Comparison of ENCODE assay signal across 15 cellular contexts in the genomic region with DNA sequence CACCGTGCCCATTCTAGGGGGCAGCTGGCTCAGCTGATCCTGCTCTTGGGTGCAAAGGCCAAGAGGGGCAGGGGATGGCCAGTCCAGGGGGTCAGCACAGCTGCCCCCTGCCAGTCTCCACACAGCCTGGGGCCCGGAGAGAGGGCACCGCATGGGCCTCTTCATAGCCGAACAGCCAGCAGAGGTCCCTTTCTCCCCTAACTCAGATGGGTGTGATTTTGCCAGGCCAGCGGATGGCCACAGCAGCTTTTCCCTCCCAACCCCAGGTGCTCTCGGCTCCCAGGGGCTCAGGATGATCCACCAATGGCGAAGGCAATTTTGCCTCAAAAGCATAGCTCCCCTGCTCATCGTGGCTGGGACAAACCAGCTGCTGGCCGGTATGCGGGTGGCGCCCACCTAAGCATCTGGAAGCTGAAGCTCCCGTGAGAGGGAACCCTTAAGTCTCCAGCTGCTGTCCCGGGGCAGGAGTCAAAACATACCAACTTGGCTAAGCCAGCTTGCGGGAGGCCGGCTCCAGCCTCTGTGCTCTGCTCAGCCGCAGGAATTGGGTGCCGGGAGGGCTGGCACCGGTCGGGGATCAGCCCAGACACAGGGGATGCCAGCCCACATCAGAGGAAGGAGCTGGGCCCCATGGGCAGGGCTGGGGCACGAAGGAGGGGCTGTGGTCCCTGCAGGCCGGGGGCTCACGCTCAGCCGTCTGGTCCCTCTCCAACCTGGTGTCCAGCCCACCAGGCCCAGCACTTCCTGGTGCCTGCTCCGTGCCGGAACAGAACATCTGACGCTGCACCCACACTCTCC. TPM values are rescaled to one million over a fixed set of nuclear protein-coding genes. Genes with fewer than 3 reads are reported as not detected.
DNase-seq lines count a peak whose midpoint lies in the region; ATAC-seq and FAIRE-seq lines count a peak whose summit lies in the region.
"Had no signal": no experiment of that assay in that cellular context is flagged by ENCODE, and none has a peak within 500 bp of the region (broad histone marks: within the 10 kb centered on the region; RNA-seq: fewer than 3 reads in every experiment).

No MANE protein-coding gene starts in this region.

- peak; percentile 33 for DNase-seq in Right ventricle myocardium superior
- DNase-seq in left cardiac atrium, result no peak
- peak; percentile 65 for DNase-seq in MG63
- peak; percentile 25 for DNase-seq in left ventricle myocardium superior
- DNase-seq in urothelium cell line (ENCODE audit: low spot score), result no peak
- no peak for DNase-seq in KG1 (lab: John Stamatoyannopoulos, UW)
- DNase-seq: KBM-7; midbrain; NCI-H1930; SHP77; stimulated activated CD4-positive, alpha-beta T cell treated with anti-CD3 and anti-CD28 coated beads, Interleukin-2, amount 100 ng/mL, for 24 hours had no signal

- H3K27me3 ChIP-seq in MG63, result no peaks in the 10 kb centered on the region

- ATAC-seq in Right ventricle myocardium superior (ENCODE audit: poor library complexity) (no peak), left cardiac atrium (no peak), left ventricle myocardium superior (no peak), GM21526 (IDR thresholded peaks at IDR 0.05; ENCODE audit: low FRiP score, unreplicated experiment) (no peak), HG03521 (IDR thresholded peaks at IDR 0.05; ENCODE audit: unreplicated experiment) (no peak)

- H3K9me3 ChIP-seq in MG63, result no peaks in the 10 kb centered on the region
- H3K9me3 ChIP-seq: prostate gland had no signal

- peaks cover 2% of the 10 kb centered on the region; the same call in 1 of the 2 replicates for H3K36me3 ChIP-seq in MG63
- H3K36me3 ChIP-seq: prostate gland had no signal

- FAIRE-seq in urothelium cell line (lab: Jason Lieb, UNC), result peak; percentile 27
- FAIRE-seq: GM12892 had no signal

- H3K4me3 ChIP-seq in MG63, result no peak overlapping the region
- H3K4me3 ChIP-seq: prostate gland had no signal

- intact Hi-C loops in Right ventricle myocardium superior (cut with DNase I), result no loop called here
- intact Hi-C loops in left cardiac atrium (cut with DNase I), result no loop called here
- intact Hi-C loops in left ventricle myocardium superior (cut with micrococcal nuclease), result no loop called here

RNA-seq across cellular contexts. Expression of gene GNB1L, which starts 30.5 kb away (rescaled TPM):
- total RNA-seq in Right ventricle myocardium superior, result 2.5 TPM
- total RNA-seq in left cardiac atrium, result 1 to 10 TPM; 2.5 to 4.5 TPM
- 10.3 and 25.2 TPM in 2 replicates for total RNA-seq in MG63 (2014; rRNA removed; shearing (Covaris generic); ENCODE audit: low replicate concordance)
- total RNA-seq in left ventricle myocardium superior, result 3.4 TPM

RNA-seq across cellular contexts. Expression of gene RTL10, which starts 30.5 kb away (rescaled TPM):
- total RNA-seq in Right ventricle myocardium superior (6.2 TPM), left cardiac atrium (1 to 10 TPM; 6.8 to 7.7 TPM), left ventricle myocardium superior (8.0 TPM)
- total RNA-seq in MG63 (2014; rRNA removed; shearing (Covaris generic); ENCODE audit: low replicate concordance), result 3.7 and 7.2 TPM in 2 replicates

RNA-seq across cellular contexts. Expression of gene COMT, which starts 56.4 kb away (rescaled TPM):
- total RNA-seq in Right ventricle myocardium superior (75.3 TPM), left cardiac atrium (100 to 1,000 TPM; 101 to 103 TPM), left ventricle myocardium superior (83.4 TPM)
- 178 and 263 TPM in 2 replicates for total RNA-seq in MG63 (2014; rRNA removed; shearing (Covaris generic); ENCODE audit: low replicate concordance)

RNA-seq across cellular contexts. Expression of gene TXNRD2, which starts 56.5 kb away (rescaled TPM):
- total RNA-seq in Right ventricle myocardium superior, result 40.4 TPM
- total RNA-seq in left cardiac atrium, result 10 to 100 TPM; 22.7 to 29.6 TPM
- 52.7 and 61.8 TPM in 2 replicates for total RNA-seq in MG63 (2014; rRNA removed; shearing (Covaris generic); ENCODE audit: low replicate concordance)
- 42.4 TPM for total RNA-seq in left ventricle myocardium superior

Comparison
In these comparisons a context has a peak if more than half of its experiments do, and no peak if none do; other contexts are left out.
1. DNase-seq: peak in Right ventricle myocardium superior (single experiment), MG63 (single experiment) and left ventricle myocardium superior (single experiment); none in left cardiac atrium (single experiment), urothelium cell line (single experiment) and KG1 (single experiment).